In the genomic region with DNA sequence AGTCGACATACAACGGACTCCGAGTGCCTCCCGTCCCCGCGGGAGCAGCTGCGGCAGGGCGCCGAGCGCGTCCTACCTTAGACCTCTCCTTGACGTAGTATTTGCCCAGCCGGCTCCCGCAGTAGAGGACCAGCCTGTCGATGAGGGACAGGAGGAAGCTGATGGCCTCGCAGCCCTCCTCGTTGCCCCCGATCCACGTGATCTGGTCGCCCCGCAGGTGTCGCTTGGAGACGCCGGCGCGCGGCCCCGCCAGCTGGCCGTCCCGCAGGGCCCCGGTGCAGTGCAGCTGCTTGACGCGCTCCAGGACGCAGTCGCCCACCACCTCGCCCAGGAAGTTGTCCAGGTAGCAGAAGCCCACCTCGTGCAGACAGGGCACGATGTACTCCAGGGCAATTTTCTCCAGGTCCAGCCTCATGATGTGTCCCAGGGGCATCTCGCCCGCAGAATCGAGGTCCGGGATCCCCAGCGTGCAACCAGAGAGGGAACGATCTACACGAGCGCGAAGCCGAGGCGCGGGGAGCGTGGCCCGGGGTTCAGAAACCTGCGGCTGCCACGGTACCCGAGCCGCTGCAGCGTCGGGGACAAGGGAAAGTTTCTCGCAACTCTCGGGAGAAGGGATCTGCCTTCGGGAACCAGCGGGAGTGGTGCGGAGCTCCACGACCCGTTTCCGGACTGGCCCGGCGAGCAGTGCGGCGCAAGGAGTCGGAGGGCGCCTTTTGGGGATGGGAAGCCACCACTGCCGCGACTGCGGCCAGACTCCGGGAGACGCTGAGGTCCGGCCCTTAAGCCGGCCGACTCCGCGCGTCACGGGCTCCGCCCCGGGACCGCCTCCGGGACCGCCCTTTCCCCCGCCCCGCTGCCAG, we compare ENCODE assay signal across 1 cellular context.
TF ChIP-seq lines count a peak whose summit lies in the region.

Gene EGLN3 (minus strand): TSS at position 755 of the 863 bp plus-strand sequence. CDS start 322 bp downstream, at position 433.

TF ChIP-seq in WTC11, 78 proteins besides CTCF, POLR2A, EP300 and RAD21 (continued from another document and continues in another):
- TF ChIP-seq, protein P1, sequence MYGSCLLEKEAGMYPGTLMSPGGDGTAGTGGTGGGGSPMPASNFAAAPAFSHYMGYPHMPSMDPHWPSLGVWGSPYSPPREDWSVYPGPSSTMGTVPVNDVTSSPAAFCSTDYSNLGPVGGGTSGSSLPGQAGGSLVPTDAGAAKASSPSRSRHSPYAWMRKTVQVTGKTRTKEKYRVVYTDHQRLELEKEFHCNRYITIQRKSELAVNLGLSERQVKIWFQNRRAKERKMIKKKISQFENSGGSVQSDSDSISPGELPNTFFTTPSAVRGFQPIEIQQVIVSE (CRISPR knock-in tag; IDR thresholded peaks at IDR 0.05; ENCODE audit: borderline replicate concordance): no peak
- TF ChIP-seq GABPB1 (CRISPR knock-in tag; IDR thresholded peaks at IDR 0.05): no peak
- no peak for TF ChIP-seq GTF2I (CRISPR knock-in tag; conservative IDR thresholded peaks at IDR 0.05)
- TF ChIP-seq TEAD4 (CRISPR knock-in tag; IDR thresholded peaks at IDR 0.05): no peak
- TF ChIP-seq ZNF671 (CRISPR knock-in tag; IDR thresholded peaks at IDR 0.05): no peak
- TF ChIP-seq, protein P2, sequence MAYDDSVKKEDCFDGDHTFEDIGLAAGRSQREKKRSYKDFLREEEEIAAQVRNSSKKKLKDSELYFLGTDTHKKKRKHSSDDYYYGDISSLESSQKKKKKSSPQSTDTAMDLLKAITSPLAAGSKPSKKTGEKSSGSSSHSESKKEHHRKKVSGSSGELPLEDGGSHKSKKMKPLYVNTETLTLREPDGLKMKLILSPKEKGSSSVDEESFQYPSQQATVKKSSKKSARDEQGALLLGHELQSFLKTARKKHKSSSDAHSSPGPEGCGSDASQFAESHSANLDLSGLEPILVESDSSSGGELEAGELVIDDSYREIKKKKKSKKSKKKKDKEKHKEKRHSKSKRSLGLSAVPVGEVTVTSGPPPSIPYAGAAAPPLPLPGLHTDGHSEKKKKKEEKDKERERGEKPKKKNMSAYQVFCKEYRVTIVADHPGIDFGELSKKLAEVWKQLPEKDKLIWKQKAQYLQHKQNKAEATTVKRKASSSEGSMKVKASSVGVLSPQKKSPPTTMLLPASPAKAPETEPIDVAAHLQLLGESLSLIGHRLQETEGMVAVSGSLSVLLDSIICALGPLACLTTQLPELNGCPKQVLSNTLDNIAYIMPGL (CRISPR knock-in tag; IDR thresholded peaks at IDR 0.05): peak; percentile 83
- TF ChIP-seq ESRRA (CRISPR knock-in tag; IDR thresholded peaks at IDR 0.05; ENCODE audit: borderline replicate concordance): peak; percentile 78
- TF ChIP-seq, protein P3, sequence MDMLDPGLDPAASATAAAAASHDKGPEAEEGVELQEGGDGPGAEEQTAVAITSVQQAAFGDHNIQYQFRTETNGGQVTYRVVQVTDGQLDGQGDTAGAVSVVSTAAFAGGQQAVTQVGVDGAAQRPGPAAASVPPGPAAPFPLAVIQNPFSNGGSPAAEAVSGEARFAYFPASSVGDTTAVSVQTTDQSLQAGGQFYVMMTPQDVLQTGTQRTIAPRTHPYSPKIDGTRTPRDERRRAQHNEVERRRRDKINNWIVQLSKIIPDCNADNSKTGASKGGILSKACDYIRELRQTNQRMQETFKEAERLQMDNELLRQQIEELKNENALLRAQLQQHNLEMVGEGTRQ (CRISPR knock-in tag; IDR thresholded peaks at IDR 0.05): peak; percentile 85
- TF ChIP-seq, protein P4, sequence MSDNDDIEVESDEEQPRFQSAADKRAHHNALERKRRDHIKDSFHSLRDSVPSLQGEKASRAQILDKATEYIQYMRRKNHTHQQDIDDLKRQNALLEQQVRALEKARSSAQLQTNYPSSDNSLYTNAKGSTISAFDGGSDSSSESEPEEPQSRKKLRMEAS (CRISPR knock-in tag; IDR thresholded peaks at IDR 0.05): peak; percentile 92
- peak; percentile 31; the same call in 1 of the 2 replicates for TF ChIP-seq ARID4B (CRISPR knock-in tag; IDR thresholded peaks at IDR 0.05; ENCODE audit: borderline replicate concordance)
- TF ChIP-seq E2F5 (CRISPR knock-in tag; IDR thresholded peaks at IDR 0.05): peak; percentile 39
- TF ChIP-seq IRF1 (CRISPR knock-in tag; IDR thresholded peaks at IDR 0.05): peak; percentile 13; the same call in 1 of the 2 replicates
- no peak for TF ChIP-seq GRHL2 (CRISPR knock-in tag; IDR thresholded peaks at IDR 0.05; ENCODE audit: insufficient replicate concordance, severe bottlenecking)
- TF ChIP-seq NR1H2 (CRISPR knock-in tag; IDR thresholded peaks at IDR 0.05): peak; percentile 73; the same call in 1 of the 2 replicates
- TF ChIP-seq TCF7 (CRISPR knock-in tag; IDR thresholded peaks at IDR 0.05; ENCODE audit: low read depth): peak; percentile 73; the same call in 1 of the 2 replicates
- no peak for TF ChIP-seq NR3C1 (CRISPR knock-in tag; conservative IDR thresholded peaks at IDR 0.05; ENCODE audit: low read depth)
- TF ChIP-seq SOX15 (CRISPR knock-in tag; IDR thresholded peaks at IDR 0.05): no peak
- TF ChIP-seq FOXJ3 (CRISPR knock-in tag; IDR thresholded peaks at IDR 0.05; ENCODE audit: borderline replicate concordance): no peak
- no peak for TF ChIP-seq ELF4 (CRISPR knock-in tag; IDR thresholded peaks at IDR 0.05; ENCODE audit: low read depth)
- no peak for TF ChIP-seq MLX (CRISPR knock-in tag; IDR thresholded peaks at IDR 0.05)
- TF ChIP-seq HMGA2 (CRISPR knock-in tag; IDR thresholded peaks at IDR 0.05): no peak
- TF ChIP-seq ZNF138 (CRISPR knock-in tag; conservative IDR thresholded peaks at IDR 0.05): peak; percentile 89; the same call in 1 of the 2 replicates
- TF ChIP-seq CBFB (CRISPR knock-in tag; IDR thresholded peaks at IDR 0.05; ENCODE audit: low read depth): no peak
- TF ChIP-seq, protein P5, sequence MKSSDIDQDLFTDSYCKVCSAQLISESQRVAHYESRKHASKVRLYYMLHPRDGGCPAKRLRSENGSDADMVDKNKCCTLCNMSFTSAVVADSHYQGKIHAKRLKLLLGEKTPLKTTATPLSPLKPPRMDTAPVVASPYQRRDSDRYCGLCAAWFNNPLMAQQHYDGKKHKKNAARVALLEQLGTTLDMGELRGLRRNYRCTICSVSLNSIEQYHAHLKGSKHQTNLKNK (CRISPR knock-in tag; IDR thresholded peaks at IDR 0.05): no peak
- peak; percentile 58 for TF ChIP-seq FOXK1 (CRISPR knock-in tag; IDR thresholded peaks at IDR 0.05)
- no peak for TF ChIP-seq SMAD3 (CRISPR knock-in tag; IDR thresholded peaks at IDR 0.05; ENCODE audit: borderline replicate concordance)
- peak; percentile 87; the same call in 1 of the 2 replicates for TF ChIP-seq TP53 (CRISPR knock-in tag; IDR thresholded peaks at IDR 0.05)
- TF ChIP-seq, protein P6, sequence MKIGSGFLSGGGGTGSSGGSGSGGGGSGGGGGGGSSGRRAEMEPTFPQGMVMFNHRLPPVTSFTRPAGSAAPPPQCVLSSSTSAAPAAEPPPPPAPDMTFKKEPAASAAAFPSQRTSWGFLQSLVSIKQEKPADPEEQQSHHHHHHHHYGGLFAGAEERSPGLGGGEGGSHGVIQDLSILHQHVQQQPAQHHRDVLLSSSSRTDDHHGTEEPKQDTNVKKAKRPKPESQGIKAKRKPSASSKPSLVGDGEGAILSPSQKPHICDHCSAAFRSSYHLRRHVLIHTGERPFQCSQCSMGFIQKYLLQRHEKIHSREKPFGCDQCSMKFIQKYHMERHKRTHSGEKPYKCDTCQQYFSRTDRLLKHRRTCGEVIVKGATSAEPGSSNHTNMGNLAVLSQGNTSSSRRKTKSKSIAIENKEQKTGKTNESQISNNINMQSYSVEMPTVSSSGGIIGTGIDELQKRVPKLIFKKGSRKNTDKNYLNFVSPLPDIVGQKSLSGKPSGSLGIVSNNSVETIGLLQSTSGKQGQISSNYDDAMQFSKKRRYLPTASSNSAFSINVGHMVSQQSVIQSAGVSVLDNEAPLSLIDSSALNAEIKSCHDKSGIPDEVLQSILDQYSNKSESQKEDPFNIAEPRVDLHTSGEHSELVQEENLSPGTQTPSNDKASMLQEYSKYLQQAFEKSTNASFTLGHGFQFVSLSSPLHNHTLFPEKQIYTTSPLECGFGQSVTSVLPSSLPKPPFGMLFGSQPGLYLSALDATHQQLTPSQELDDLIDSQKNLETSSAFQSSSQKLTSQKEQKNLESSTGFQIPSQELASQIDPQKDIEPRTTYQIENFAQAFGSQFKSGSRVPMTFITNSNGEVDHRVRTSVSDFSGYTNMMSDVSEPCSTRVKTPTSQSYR (CRISPR knock-in tag; IDR thresholded peaks at IDR 0.05): peak; percentile 71; the same call in 1 of the 2 replicates
- TF ChIP-seq MYBL2 (CRISPR knock-in tag; IDR thresholded peaks at IDR 0.05): no peak; the same call in 1 of the 2 replicates
- 0 out of 2 replicates have a peak, but pooled peaks have one; percentile 8 for TF ChIP-seq ATF3 (CRISPR knock-in tag; conservative IDR thresholded peaks at IDR 0.05)
- TF ChIP-seq FOXP1 (CRISPR knock-in tag; IDR thresholded peaks at IDR 0.05; ENCODE audit: borderline replicate concordance): peak; percentile 80; the same call in 1 of the 2 replicates
- TF ChIP-seq ZNF423 (CRISPR knock-in tag; IDR thresholded peaks at IDR 0.05): 0 out of 2 replicates have a peak, but pooled peaks have one; percentile 5
- no peak for TF ChIP-seq ZNF532 (CRISPR knock-in tag; IDR thresholded peaks at IDR 0.05; ENCODE audit: borderline replicate concordance)
